In the genomic region with DNA sequence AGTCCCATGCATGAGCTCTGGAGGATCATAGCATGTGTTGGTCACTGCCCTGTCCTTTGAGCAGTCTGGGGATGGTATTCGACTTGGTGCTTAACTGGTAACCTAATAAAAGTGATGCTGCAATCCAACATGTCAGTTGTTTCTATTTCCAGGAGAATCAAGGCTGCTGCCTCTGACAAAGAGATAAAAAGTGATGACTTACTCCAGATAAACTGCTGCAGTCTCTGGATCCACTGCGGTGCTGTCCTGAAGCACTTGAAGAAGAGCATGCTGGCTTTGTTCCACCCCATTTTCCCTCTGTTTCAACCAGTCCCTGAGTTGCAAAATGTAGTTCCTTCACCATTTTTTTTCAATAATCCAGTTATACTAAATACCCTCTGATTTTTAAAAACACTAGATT, we compare ENCODE assay signal across 17 cellular contexts.
"Had no signal": no experiment of that assay in that cellular context is flagged by ENCODE, and none has a peak within 500 bp of the region (broad histone marks: within the 10 kb centered on the region; RNA-seq: fewer than 3 reads in every experiment).

No MANE protein-coding gene starts in this region.

- H3K27ac ChIP-seq: psoas muscle had no signal

- H3K4me3 ChIP-seq: mucosa of descending colon, psoas muscle had no signal

- ATAC-seq: activated T-helper 17 cell treated with anti-CD3 and anti-CD28 coated beads, Interleukin-2, amount 50 U/mL, for 72 hours; effector memory CD8-positive, alpha-beta T cell; left colon; mucosa of descending colon; natural killer cell treated with Interleukin-12 subunit alpha and Interleukin-12 subunit beta and Interleukin-15 and Interleukin-18, amount 100 ng/mL, for 72 hours; psoas muscle; sciatic nerve had no signal

- DNase-seq: activated CD4-positive, alpha-beta T cell treated with anti-CD3 and anti-CD28 coated beads for 4 hours; activated CD8-positive, alpha-beta memory T cell treated with anti-CD3 and anti-CD28 coated beads for 24 hours; activated naive CD4-positive, alpha-beta T cell treated with anti-CD3 and anti-CD28 coated beads for 36 hours; effector memory CD8-positive, alpha-beta T cell; foreskin fibroblast; glutamatergic neuron; left colon; mucosa of descending colon; occipital lobe; psoas muscle; stimulated activated CD4-positive, alpha-beta T cell treated with anti-CD3 and anti-CD28 coated beads, Interleukin-12 subunit alpha, Interleukin-12 subunit beta, amount 100 ng/mL, for 4 hours; stimulated activated CD4-positive, alpha-beta T cell treated with anti-CD3 and anti-CD28 coated beads, Interleukin-2, amount 100 ng/mL, for 48 hours; stimulated activated naive CD4-positive, alpha-beta T cell treated with Interleukin-2 at 50 U/mL for 16 hours; T-helper 9 cell had no signal
